10 cellular contexts compared by ENCODE assay signal in genomic region chr6:85592044-85592443, GRCh38. TPM values are rescaled to one million over a fixed set of nuclear protein-coding genes. Genes with fewer than 3 reads are reported as not detected.
DNase-seq lines count a peak whose midpoint lies in the region; ATAC-seq and TF ChIP-seq lines count a peak whose summit lies in the region.
"Had no signal": no experiment of that assay in that cellular context is flagged by ENCODE, and none has a peak within 500 bp of the region (broad histone marks: within the 10 kb centered on the region; RNA-seq: fewer than 3 reads in every experiment).

No MANE protein-coding gene starts in this region.

- H3K4me3 Mint-ChIP-seq in activated CD4-positive, alpha-beta T cell treated with anti-CD3 and anti-CD28 coated beads, Interleukin-2, amount 10 ng/mL, durations not matched to agents 7 days and 5 days: peak overlapping the region; percentile 93
- H3K4me3 Mint-ChIP-seq in T-helper 17 cell: peak overlapping the region; percentile 95
- H3K4me3 Mint-ChIP-seq in stimulated activated effector memory CD8-positive, alpha-beta T cell treated with anti-CD3 and anti-CD28 coated beads, Interleukin-12 subunit alpha, Interleukin-12 subunit beta, amount 100 ng/mL, for 72 hours: peak overlapping the region; percentile 99

- no peak overlapping the region for H2AFZ ChIP-seq in fibroblast of lung (ENCODE audit: low read length)

- peak overlapping the region; percentile 66 for H3K27ac Mint-ChIP-seq in activated CD4-positive, alpha-beta T cell treated with anti-CD3 and anti-CD28 coated beads, Interleukin-2, amount 10 ng/mL, durations not matched to agents 7 days and 5 days
- H3K27ac Mint-ChIP-seq in T-helper 17 cell: peak overlapping the region; percentile 93
- peak overlapping the region; percentile 98 for H3K27ac Mint-ChIP-seq in stimulated activated effector memory CD8-positive, alpha-beta T cell treated with anti-CD3 and anti-CD28 coated beads, Interleukin-12 subunit alpha, Interleukin-12 subunit beta, amount 100 ng/mL, for 72 hours

- peak overlapping the region; percentile 71 to 98 (median 87) for H3K4me3 ChIP-seq in fibroblast of lung (replicated peaks in 1 of 4; ENCODE audit: control extremely low read depth in 1 of 4, insufficient read depth in 1 of 4, low read depth in 3 of 4, low read length in 4 of 4)

- POLR2A ChIA-PET in activated CD4-positive, alpha-beta T cell treated with anti-CD3 and anti-CD28 coated beads, Interleukin-2, amount 10 ng/mL, durations not matched to agents 7 days and 5 days (lab: Charles Lee): no interaction called here

- H3K36me3 Mint-ChIP-seq in activated CD4-positive, alpha-beta T cell treated with anti-CD3 and anti-CD28 coated beads, Interleukin-2, amount 10 ng/mL, durations not matched to agents 7 days and 5 days (ENCODE audit: low read depth): peaks cover 30% of the 10 kb centered on the region
- H3K36me3 Mint-ChIP-seq in T-helper 17 cell (ENCODE audit: low read depth): peaks cover 4% of the 10 kb centered on the region
- H3K36me3 Mint-ChIP-seq in stimulated activated effector memory CD8-positive, alpha-beta T cell treated with anti-CD3 and anti-CD28 coated beads, Interleukin-12 subunit alpha, Interleukin-12 subunit beta, amount 100 ng/mL, for 72 hours: peaks cover 42% of the 10 kb centered on the region

- peaks cover 48% of the 10 kb centered on the region for H3K79me2 ChIP-seq in fibroblast of lung (ENCODE audit: control insufficient read depth, insufficient read depth, low read length)

- DNase-seq in activated CD4-positive, alpha-beta T cell treated with anti-CD3 and anti-CD28 coated beads, Interleukin-2, amount 10 ng/mL, durations not matched to agents 7 days and 5 days: no peak
- no peak for DNase-seq in activated CD4-positive, alpha-beta T cell treated with anti-CD3 and anti-CD28 coated beads, Interleukin-2, amount 50 U/mL, for 4 hours
- DNase-seq in T-helper 17 cell: no peak
- DNase-seq in fibroblast of lung (ENCODE audit: low read depth in 2 of 2): no peak
- no peak for DNase-seq in stimulated activated effector memory CD8-positive, alpha-beta T cell treated with anti-CD3 and anti-CD28 coated beads, Interleukin-12 subunit alpha, Interleukin-12 subunit beta, amount 100 ng/mL, for 72 hours (ENCODE audit: low spot score in 2 of 2)
- DNase-seq in activated CD8-positive, alpha-beta memory T cell treated with anti-CD3 and anti-CD28 coated beads for 24 hours: no peak
- DNase-seq in COLO668 (lab: John Stamatoyannopoulos, UW; ENCODE audit: unreplicated experiment): no peak
- no peak for DNase-seq in GDM1 (lab: John Stamatoyannopoulos, UW)
- DNase-seq: NCI-H510A treated with DMSO at 0.1 percent for 48 hours had no signal

- H3K9me3 ChIP-seq in T-helper 17 cell (ENCODE audit: control insufficient read depth, low read length, poor library complexity, severe bottlenecking): no peaks in the 10 kb centered on the region
- H3K9me3 ChIP-seq in fibroblast of lung (ENCODE audit: control insufficient read depth, insufficient read depth, low read depth, low read length): no peaks in the 10 kb centered on the region

- ATAC-seq in T-helper 17 cell: no peak
- no peak for ATAC-seq in stimulated activated effector memory CD8-positive, alpha-beta T cell treated with anti-CD3 and anti-CD28 coated beads, Interleukin-12 subunit alpha, Interleukin-12 subunit beta, amount 100 ng/mL, for 72 hours

- H3K4me1 ChIP-seq in fibroblast of lung (ENCODE audit: control insufficient read depth, extremely low read depth, insufficient read depth, low read length): peaks cover 5% of the 10 kb centered on the region

- no peaks in the 10 kb centered on the region for H3K36me3 ChIP-seq in fibroblast of lung (ENCODE audit: control insufficient read depth, insufficient read depth, low read length)
- H3K36me3 ChIP-seq: cardiac muscle cell had no signal

- peaks cover 32% of the 10 kb centered on the region for H3K4me1 Mint-ChIP-seq in activated CD4-positive, alpha-beta T cell treated with anti-CD3 and anti-CD28 coated beads, Interleukin-2, amount 10 ng/mL, durations not matched to agents 7 days and 5 days
- peaks cover 42% of the 10 kb centered on the region for H3K4me1 Mint-ChIP-seq in T-helper 17 cell
- peaks cover 51% of the 10 kb centered on the region for H3K4me1 Mint-ChIP-seq in stimulated activated effector memory CD8-positive, alpha-beta T cell treated with anti-CD3 and anti-CD28 coated beads, Interleukin-12 subunit alpha, Interleukin-12 subunit beta, amount 100 ng/mL, for 72 hours

- no peak for TF ChIP-seq CTCF in fibroblast of lung (conservative IDR thresholded peaks at IDR 0.05 in 1 of 2, IDR thresholded peaks at IDR 0.05 in 1 of 2; ENCODE audit: low read depth in 1 of 2, low read length in 2 of 2)

- H3K27ac ChIP-seq in fibroblast of lung (ENCODE audit: insufficient read depth, low read length): no peak overlapping the region

- no peaks in the 10 kb centered on the region for H3K27me3 ChIP-seq in fibroblast of lung (ENCODE audit: control insufficient read depth, insufficient read depth, low read length)
- H3K27me3 ChIP-seq: cardiac muscle cell had no signal

- H3K9ac ChIP-seq in fibroblast of lung (ENCODE audit: insufficient read depth, low read length): no peak overlapping the region

- H3K9me3 Mint-ChIP-seq in activated CD4-positive, alpha-beta T cell treated with anti-CD3 and anti-CD28 coated beads, Interleukin-2, amount 10 ng/mL, durations not matched to agents 7 days and 5 days: peaks cover 18% of the 10 kb centered on the region
- no peaks in the 10 kb centered on the region for H3K9me3 Mint-ChIP-seq in stimulated activated effector memory CD8-positive, alpha-beta T cell treated with anti-CD3 and anti-CD28 coated beads, Interleukin-12 subunit alpha, Interleukin-12 subunit beta, amount 100 ng/mL, for 72 hours

- peak overlapping the region; percentile 78 for H3K4me2 ChIP-seq in fibroblast of lung (ENCODE audit: extremely low read depth, insufficient read depth, low read length)

- CTCF ChIA-PET in activated CD4-positive, alpha-beta T cell treated with anti-CD3 and anti-CD28 coated beads, Interleukin-2, amount 10 ng/mL, durations not matched to agents 7 days and 5 days (lab: Charles Lee): interaction anchor here (1.0 kb wide), 1 partner anchor 50 kb away, joined by 3 read pairs; the partner anchor contains the start of gene SYNCRIP

- H4K20me1 ChIP-seq in fibroblast of lung (ENCODE audit: control insufficient read depth, extremely low read depth, insufficient read depth, low read length): no peaks in the 10 kb centered on the region

- H3K27me3 Mint-ChIP-seq in activated CD4-positive, alpha-beta T cell treated with anti-CD3 and anti-CD28 coated beads, Interleukin-2, amount 10 ng/mL, durations not matched to agents 7 days and 5 days: no peaks in the 10 kb centered on the region
- no peaks in the 10 kb centered on the region for H3K27me3 Mint-ChIP-seq in T-helper 17 cell

RNA-seq across cellular contexts. Expression of gene SNX14, which starts 1.6 kb away (rescaled TPM):
- total RNA-seq in activated CD4-positive, alpha-beta T cell treated with anti-CD3 and anti-CD28 coated beads, Interleukin-2, amount 10 ng/mL, durations not matched to agents 7 days and 5 days: 10 to 100 TPM; 29.1 to 49.0 TPM
- total RNA-seq in T-helper 17 cell (10 to 100 TPM; 35.8 to 36.7 TPM), fibroblast of lung (121 and 182 TPM in 2 replicates)
- polyA plus RNA-seq in fibroblast of lung: 61.9 and 79.7 TPM in 2 replicates
- 49.7 and 61.8 TPM in 2 replicates for polyA plus RNA-seq in fibroblast of lung (2012)
- polyA minus RNA-seq in fibroblast of lung (ENCODE audit: low replicate concordance): 8.2 and 10.8 TPM in 2 replicates

RNA-seq across cellular contexts. Expression of gene SYNCRIP, which starts 50.6 kb away (rescaled TPM):
- 100 to 1,000 TPM; 111 to 118 TPM for total RNA-seq in activated CD4-positive, alpha-beta T cell treated with anti-CD3 and anti-CD28 coated beads, Interleukin-2, amount 10 ng/mL, durations not matched to agents 7 days and 5 days
- total RNA-seq in T-helper 17 cell (10 to 100 TPM; 70.9 to 79.1 TPM), fibroblast of lung (41.1 and 44.3 TPM in 2 replicates)
- 29.2 and 37.7 TPM in 2 replicates for polyA plus RNA-seq in fibroblast of lung
- polyA plus RNA-seq in fibroblast of lung (2012): 113 and 147 TPM in 2 replicates
- 8.2 and 8.8 TPM in 2 replicates for polyA minus RNA-seq in fibroblast of lung (ENCODE audit: low replicate concordance)
